Comparison of ENCODE assay signal across 1 cellular context in genomic region chr3:14520149-14520548, GRCh38.
TF ChIP-seq lines count a peak whose summit lies in the region.

No MANE protein-coding gene starts in this region.

TF ChIP-seq in WTC11, 78 proteins besides CTCF, POLR2A, EP300 and RAD21 (continued from another document):
- no peak for TF ChIP-seq FOXP4 (CRISPR knock-in tag; IDR thresholded peaks at IDR 0.05)
- TF ChIP-seq EMX1 (CRISPR knock-in tag; IDR thresholded peaks at IDR 0.05) = no peak
- no peak for TF ChIP-seq HMGA2 (CRISPR knock-in tag; IDR thresholded peaks at IDR 0.05)
- TF ChIP-seq CREM (CRISPR knock-in tag; IDR thresholded peaks at IDR 0.05) = no peak
- TF ChIP-seq ZNF219 (CRISPR knock-in tag; IDR thresholded peaks at IDR 0.05; ENCODE audit: borderline replicate concordance) = no peak
- TF ChIP-seq MLX (CRISPR knock-in tag; IDR thresholded peaks at IDR 0.05) = no peak
- no peak for TF ChIP-seq ZNF121 (CRISPR knock-in tag; IDR thresholded peaks at IDR 0.05)
- TF ChIP-seq GABPB1 (CRISPR knock-in tag; IDR thresholded peaks at IDR 0.05) = no peak
